In genomic region chr4:71930459-71930858, GRCh38 we compare ENCODE assay signal across 7 cellular contexts.
"Had no signal": no experiment of that assay in that cellular context is flagged by ENCODE, and none has a peak within 500 bp of the region (broad histone marks: within the 10 kb centered on the region; RNA-seq: fewer than 3 reads in every experiment).

No MANE protein-coding gene starts in this region.

- FAIRE-seq: H54 had no signal

- DNase-seq: GM23248, GOT3, H9, HCEC 1CT, KG1 had no signal

- H3K9ac ChIP-seq: GM23248 had no signal

- H3K27ac ChIP-seq: GM23248, HL-60 had no signal

- H2AFZ ChIP-seq: GM23248 had no signal

- H3K4me3 ChIP-seq: GM23248 had no signal
